24 cellular contexts compared by ENCODE assay signal in the genomic region with DNA sequence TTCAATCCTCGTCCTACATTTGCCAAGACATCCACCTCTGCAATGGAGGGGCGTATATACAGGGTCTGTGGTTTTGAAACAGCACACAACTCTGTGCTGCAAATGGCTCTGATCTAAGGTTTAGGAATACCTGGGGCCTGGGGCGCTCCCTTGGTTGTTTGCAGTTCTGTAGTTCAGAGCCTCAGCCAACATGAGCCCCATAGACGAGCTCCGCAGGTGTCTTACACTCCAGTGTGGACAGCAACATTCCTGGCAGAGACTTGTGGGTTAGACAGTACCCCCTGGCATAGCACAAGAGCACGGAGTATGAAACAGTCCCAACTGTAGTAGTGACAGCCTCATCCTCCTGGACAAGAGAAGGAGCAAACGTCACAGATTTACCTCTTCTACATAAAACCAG.
DNase-seq lines count a peak whose midpoint lies in the region; ATAC-seq, FAIRE-seq and TF ChIP-seq lines count a peak whose summit lies in the region.
"Had no signal": no experiment of that assay in that cellular context is flagged by ENCODE, and none has a peak within 500 bp of the region (broad histone marks: within the 10 kb centered on the region; RNA-seq: fewer than 3 reads in every experiment).

No MANE protein-coding gene starts in this region.

- H3K4me1 Mint-ChIP-seq in CD4-positive, alpha-beta T cell (ENCODE audit: low read depth): peaks cover 31% of the 10 kb centered on the region
- peaks cover 19% of the 10 kb centered on the region for H3K4me1 Mint-ChIP-seq in CD8-positive, alpha-beta T cell (ENCODE audit: low read depth)

- H3K79me2 ChIP-seq in H1 (ENCODE audit: control insufficient read depth in 1 of 2, insufficient read depth in 2 of 2, low read length in 2 of 2) (no peaks in the 10 kb centered on the region), trophoblast cell (ENCODE audit: control insufficient read depth, insufficient read depth, low read length, poor library complexity) (no peaks in the 10 kb centered on the region)

- ATAC-seq in CD4-positive, alpha-beta T cell (ENCODE audit: poor library complexity): no peak
- no peak for ATAC-seq in CD8-positive, alpha-beta T cell

- no peaks in the 10 kb centered on the region for H3K36me3 Mint-ChIP-seq in CD4-positive, alpha-beta T cell (ENCODE audit: low read depth)
- no peaks in the 10 kb centered on the region for H3K36me3 Mint-ChIP-seq in CD8-positive, alpha-beta T cell
- H3K36me3 Mint-ChIP-seq: CD4-positive, alpha-beta memory T cell had no signal

- H3K4me1 ChIP-seq in H1 (replicated peaks in 1 of 4; ENCODE audit: control insufficient read depth in 3 of 4, insufficient read depth in 4 of 4, low read length in 3 of 4): peaks cover 15 to 44% (median 35%) of the 10 kb centered on the region in 4 experiments
- H3K4me1 ChIP-seq in trophoblast cell (ENCODE audit: control insufficient read depth in 1 of 2, insufficient read depth in 2 of 2, low read length in 2 of 2): peaks cover 10% of the 10 kb centered on the region in 2 experiments
- H3K4me1 ChIP-seq in CD8-positive, alpha-beta T cell (ENCODE audit: insufficient read depth, low read length): peaks cover 24% of the 10 kb centered on the region
- H3K4me1 ChIP-seq: BE2C, Caco-2 had no signal

- H3K4me2 ChIP-seq in H1 (ENCODE audit: insufficient read depth in 1 of 2, low read depth in 2 of 2, low read length in 2 of 2) (peak overlapping the region in 1 of 2 experiments; percentile 41; a peak in 2 of 4 replicates), trophoblast cell (ENCODE audit: low read length) (no peak overlapping the region)
- H3K4me2 ChIP-seq: BLaER1 treated with 17β-estradiol and CSF1 and Interleukin-3, amounts not matched to agents 10 nM and 100 nM had no signal

- H3K36me3 ChIP-seq in H1 (ENCODE audit: control insufficient read depth in 2 of 4, insufficient read depth in 4 of 4, low read length in 3 of 4) (peaks cover 0 to 3% (median 0%) of the 10 kb centered on the region in 4 experiments; a peak in 1 of 8 replicates), trophoblast cell (ENCODE audit: control insufficient read depth in 1 of 2, insufficient read depth in 2 of 2, low read length in 2 of 2) (no peaks in the 10 kb centered on the region)
- no peaks in the 10 kb centered on the region for H3K36me3 ChIP-seq in CD8-positive, alpha-beta T cell (ENCODE audit: insufficient read depth, low read length)
- H3K36me3 ChIP-seq: BE2C, HAP-1 had no signal

- H3K79me1 ChIP-seq in H1 (ENCODE audit: low read depth, low read length) (no peaks in the 10 kb centered on the region), trophoblast cell (ENCODE audit: low read length) (no peaks in the 10 kb centered on the region)

- no peak overlapping the region for H3K9ac ChIP-seq in H1 (replicated peaks in 1 of 4; ENCODE audit: extremely low read depth in 1 of 4, low read depth in 3 of 4, low read length in 3 of 4)
- H3K9ac ChIP-seq in trophoblast cell (ENCODE audit: low read length): no peak overlapping the region
- H3K9ac ChIP-seq: BLaER1 treated with 17β-estradiol and CSF1 and Interleukin-3, amounts not matched to agents 10 nM and 100 nM; GM23248 had no signal

- POLR2A ChIA-PET in CD4-positive, alpha-beta T cell (lab: Charles Lee): no interaction called here
- POLR2A ChIA-PET in H1 (lab: Charles Lee; ENCODE audit: partially characterized antibody): no interaction called here
- POLR2A ChIA-PET in CD8-positive, alpha-beta T cell (lab: Charles Lee): no interaction called here

- H3K27ac ChIP-seq in CD4-positive, alpha-beta T cell (ENCODE audit: low read depth, low read length): no peak overlapping the region
- H3K27ac ChIP-seq in H1 (ENCODE audit: low read depth, low read length) (no peak overlapping the region), trophoblast cell (ENCODE audit: low read depth, low read length) (no peak overlapping the region)
- H3K27ac ChIP-seq in CD8-positive, alpha-beta T cell (ENCODE audit: low read depth, low read length): no peak overlapping the region
- H3K27ac ChIP-seq: 22Rv1; BLaER1 treated with 17β-estradiol and CSF1 and Interleukin-3, amounts not matched to agents 10 nM and 100 nM; GM23248 had no signal

- H2BK5ac ChIP-seq in H1 (ENCODE audit: low read depth, low read length) (no peak overlapping the region), trophoblast cell (ENCODE audit: low read depth, low read length, poor library complexity) (no peak overlapping the region)

- H3K23ac ChIP-seq in H1 (ENCODE audit: insufficient read length) (no peak overlapping the region), trophoblast cell (ENCODE audit: low read length) (peak overlapping the region; percentile 66)

- H3K18ac ChIP-seq in H1 (ENCODE audit: extremely low read depth, low read length): no peak overlapping the region
- no peak overlapping the region for H3K18ac ChIP-seq in trophoblast cell (ENCODE audit: low read length)

- TF ChIP-seq RAD21 in H1 (IDR thresholded peaks at IDR 0.05 in 1 of 2, conservative IDR thresholded peaks at IDR 0.05 in 1 of 2; ENCODE audit: low read depth in 2 of 2, low read length in 2 of 2): no peak

- H3K9me3 ChIP-seq in CD4-positive, alpha-beta T cell (ENCODE audit: control insufficient read depth, low read length): no peaks in the 10 kb centered on the region
- H3K9me3 ChIP-seq in H1 (ENCODE audit: insufficient read depth in 2 of 2, low read depth in 1 of 2, low read length in 1 of 2) (no peaks in the 10 kb centered on the region), trophoblast cell (ENCODE audit: insufficient read depth, low read depth, low read length) (peaks cover 9% of the 10 kb centered on the region)
- H3K9me3 ChIP-seq in CD8-positive, alpha-beta T cell (ENCODE audit: low read length): no peaks in the 10 kb centered on the region
- H3K9me3 ChIP-seq: BE2C, Caco-2, HAP-1 had no signal

- no peak overlapping the region for H2BK20ac ChIP-seq in H1 (ENCODE audit: low read length)

- H4K91ac ChIP-seq in H1 (replicated peaks; ENCODE audit: insufficient read length, low read length): no peak overlapping the region
- H4K91ac ChIP-seq in trophoblast cell (ENCODE audit: low read depth, low read length): no peak overlapping the region

- H2BK15ac ChIP-seq in H1 (ENCODE audit: low read length): no peak overlapping the region

- CTCF ChIA-PET in CD4-positive, alpha-beta T cell (lab: Charles Lee): no interaction called here
- CTCF ChIA-PET in H1 (lab: Charles Lee; ENCODE audit: partially characterized antibody): interaction anchor here (1.0 to 2.9 kb wide), 4 partner anchors 9 to 122 kb away, joined by 3 to 16 read pairs (median 4); no protein-coding TSS in a partner anchor
- CTCF ChIA-PET in CD8-positive, alpha-beta T cell (lab: Charles Lee): interaction anchor here (0.7 kb wide), 1 partner anchor 246 kb away, joined by 3 read pairs; no protein-coding TSS in a partner anchor

- no peak for TF ChIP-seq POLR2A in H1 (IDR thresholded peaks at IDR 0.05; ENCODE audit: control extremely low read depth in 1 of 2, low read depth in 2 of 2, low read length in 2 of 2)

- no peak overlapping the region for H3K27ac Mint-ChIP-seq in CD4-positive, alpha-beta T cell
- no peak overlapping the region for H3K27ac Mint-ChIP-seq in CD8-positive, alpha-beta T cell
- H3K27ac Mint-ChIP-seq: CD14-positive monocyte; CD4-positive, alpha-beta memory T cell had no signal

- H3K14ac ChIP-seq in H1 (ENCODE audit: insufficient read length) (no peak overlapping the region), trophoblast cell (ENCODE audit: low read length) (no peak overlapping the region)

- H4K8ac ChIP-seq in H1 (ENCODE audit: extremely low read depth, insufficient read depth, low read length) (no peak overlapping the region), trophoblast cell (ENCODE audit: low read depth, low read length) (no peak overlapping the region)

- peak overlapping the region; percentile 2 for H3K4me3 Mint-ChIP-seq in CD4-positive, alpha-beta T cell
- H3K4me3 Mint-ChIP-seq in CD8-positive, alpha-beta T cell: no peak overlapping the region

- H3K4me3 ChIP-seq in H1 (ENCODE audit: extremely low read depth in 1 of 4, insufficient read depth in 2 of 4, low read depth in 3 of 4, low read length in 4 of 4): no peak overlapping the region
- no peak overlapping the region for H3K4me3 ChIP-seq in trophoblast cell (ENCODE audit: low read depth, low read length)
- H3K4me3 ChIP-seq in CD8-positive, alpha-beta T cell (ENCODE audit: low read depth, low read length): no peak overlapping the region
- H3K4me3 ChIP-seq: BLaER1 treated with 17β-estradiol and CSF1 and Interleukin-3, amounts not matched to agents 10 nM and 100 nM; GM23248; HAP-1 had no signal

- H2BK12ac ChIP-seq in H1 (ENCODE audit: low read depth, low read length) (peak overlapping the region; percentile 69), trophoblast cell (ENCODE audit: low read length) (no peak overlapping the region)

- H3K27me3 ChIP-seq in CD4-positive, alpha-beta T cell (ENCODE audit: control insufficient read depth, insufficient read depth, low read length): peaks cover 96% of the 10 kb centered on the region
- H3K27me3 ChIP-seq in H1 (replicated peaks in 1 of 4; ENCODE audit: control insufficient read depth in 3 of 4, extremely low read depth in 1 of 4, insufficient read depth in 3 of 4, low read length in 3 of 4) (peaks cover 59 to 93% (median 86%) of the 10 kb centered on the region in 4 experiments), trophoblast cell (ENCODE audit: insufficient read depth, low read length) (peaks cover 71% of the 10 kb centered on the region)
- peaks cover 69% of the 10 kb centered on the region for H3K27me3 ChIP-seq in CD8-positive, alpha-beta T cell (ENCODE audit: insufficient read depth, low read length)

- H2AFZ ChIP-seq in H1 (ENCODE audit: low read length): no peak overlapping the region
- no peak overlapping the region for H2AFZ ChIP-seq in trophoblast cell (ENCODE audit: insufficient read depth, low read length, poor library complexity)
- H2AFZ ChIP-seq: GM23248 had no signal

- H2AK5ac ChIP-seq in H1 (ENCODE audit: low read depth, low read length) (no peak overlapping the region), trophoblast cell (ENCODE audit: low read length) (no peak overlapping the region)

- peak; percentile 19 for FAIRE-seq in H1 (lab: Jason Lieb, UNC)
- FAIRE-seq: A204.1, G401.6, GM12892, GM19239, H54 had no signal

- no peak overlapping the region for H3K56ac ChIP-seq in H1 (replicated peaks; ENCODE audit: insufficient read length, low read depth, low read length)

- peaks cover 8% of the 10 kb centered on the region; the same call in 1 of the 2 replicates for H3K23me2 ChIP-seq in H1 (ENCODE audit: low read depth, low read length)

- no peak overlapping the region for H3K4ac ChIP-seq in H1 (replicated peaks; ENCODE audit: insufficient read length, low read depth, low read length)
- no peak overlapping the region for H3K4ac ChIP-seq in trophoblast cell (ENCODE audit: low read depth, low read length)

- intact Hi-C loops in CD4-positive, alpha-beta T cell (cut with DNase I, micrococcal nuclease): loop anchor here (5.0 to 10.0 kb wide), 2 partner anchors 110 to 113 kb away; no protein-coding TSS in a partner anchor
- intact Hi-C loops in CD8-positive, alpha-beta T cell (cut with DNase I, micrococcal nuclease): loop anchor here in 1 of 2 experiments (2.0 to 10.0 kb wide), 2 partner anchors 13 to 113 kb away; no protein-coding TSS in a partner anchor

- H3K9me3 Mint-ChIP-seq in CD4-positive, alpha-beta T cell: no peaks in the 10 kb centered on the region
- no peaks in the 10 kb centered on the region for H3K9me3 Mint-ChIP-seq in CD8-positive, alpha-beta T cell

- TF ChIP-seq CTCF in CD4-positive, alpha-beta T cell (IDR thresholded peaks at IDR 0.05): no peak
- TF ChIP-seq CTCF in H1 (IDR thresholded peaks at IDR 0.05; ENCODE audit: control extremely low read depth in 1 of 3, insufficient read depth in 1 of 3, low read depth in 1 of 3, low read length in 3 of 3): no peak
- TF ChIP-seq CTCF in CD8-positive, alpha-beta T cell (IDR thresholded peaks at IDR 0.05): no peak

- no peak for TF ChIP-seq EP300 in H1 (IDR thresholded peaks at IDR 0.05; ENCODE audit: borderline replicate concordance in 1 of 2, low read depth in 2 of 2, low read length in 2 of 2)

- WGBS in H1 (ENCODE audit: extremely low coverage in 1 of 2, insufficient coverage in 1 of 2, insufficient read length in 1 of 2, insufficient replicate concordance in 2 of 2, low coverage in 1 of 2, low lambda C conversion rate in 2 of 2, missing lambda C conversion rate in 1 of 2), 2 experiments: 11% methylated on average over 7 of the region's 7 CpGs; no CpG with 5 or more reads in 1 of the 2 experiments
- whole genome bisulfite sequencing in trophoblast cell (ENCODE audit: extremely low coverage, insufficient coverage, insufficient read length): no CpG with 5 or more reads among the region's 7 CpGs

- H3K27me3 Mint-ChIP-seq in CD4-positive, alpha-beta T cell: peaks cover 93% of the 10 kb centered on the region
- H3K27me3 Mint-ChIP-seq in CD8-positive, alpha-beta T cell (ENCODE audit: low read depth): peaks cover 78% of the 10 kb centered on the region

- no peak for DNase-seq in CD4-positive, alpha-beta T cell
- DNase-seq in NCI-H69 (lab: John Stamatoyannopoulos, UW) (peak; percentile 41), H1 (ENCODE audit: low read depth in 1 of 2, low spot score in 2 of 2) (no peak), trophoblast cell (no peak), GM19238 (ENCODE audit: insufficient read length, low spot score) (no peak), medulla oblongata (ENCODE audit: extremely low spot score) (no peak)
- DNase-seq in activated CD4-positive, CD25-positive, alpha-beta regulatory T cell (lab: John Stamatoyannopoulos, UW): no peak
- DNase-seq in CD8-positive, alpha-beta T cell: no peak
- DNase-seq: AML-193; BE2C; Caco-2; CD4-positive, alpha-beta memory T cell; DMS153; DND-41; GM23248 had no signal

- H2BK120ac ChIP-seq in H1 (replicated peaks; ENCODE audit: low read depth, low read length): no peak overlapping the region
- no peak overlapping the region for H2BK120ac ChIP-seq in trophoblast cell (ENCODE audit: insufficient read depth, low read length, poor library complexity)

- no peak overlapping the region for H4K5ac ChIP-seq in H1 (ENCODE audit: insufficient read length, low read depth, low read length)

- H4K20me1 ChIP-seq in H1 (replicated peaks in 1 of 2; ENCODE audit: control insufficient read depth in 1 of 2, insufficient read depth in 2 of 2, low read length in 2 of 2): peaks cover 0 to 16% of the 10 kb centered on the region in 2 experiments

- H4K12ac ChIP-seq in trophoblast cell (ENCODE audit: low read depth, low read length): no peak overlapping the region
